ENCODE assay signal across 1 cellular context in genomic region chr10:112280205-112280921, GRCh38.
A peak's percentile ranks its signal among the peaks of the same experiment; 100 is the strongest.
TF ChIP-seq lines count a peak whose summit lies in the region.

No MANE protein-coding gene starts in this region.

TF ChIP-seq in HepG2, 621 proteins besides CTCF, POLR2A, EP300 and RAD21 (continued from another document and continues in another):
- no peak for TF ChIP-seq REST (IDR thresholded peaks at IDR 0.05; ENCODE audit: borderline replicate concordance in 1 of 2, low read depth in 1 of 2, low read length in 2 of 2)
- no peak for TF ChIP-seq RBAK (CRISPR knock-in tag; IDR thresholded peaks at IDR 0.05)
- no peak for TF ChIP-seq ZNF687 (CRISPR knock-in tag; IDR thresholded peaks at IDR 0.05)
- TF ChIP-seq SKI (IDR thresholded peaks at IDR 0.05; ENCODE audit: partially characterized antibody) = no peak
- TF ChIP-seq SATB2 (CRISPR knock-in tag; IDR thresholded peaks at IDR 0.05) = no peak
- no peak for TF ChIP-seq ZNF407 (CRISPR knock-in tag; IDR thresholded peaks at IDR 0.05; ENCODE audit: not compliant biosample characterization)
- no peak for TF ChIP-seq SMAD1 (CRISPR knock-in tag; IDR thresholded peaks at IDR 0.05; ENCODE audit: borderline replicate concordance, low read depth)
- TF ChIP-seq NFE2L2 (IDR thresholded peaks at IDR 0.05; ENCODE audit: low read length) = no peak
- peak; percentile 80 for TF ChIP-seq SALL1 (CRISPR knock-in tag; IDR thresholded peaks at IDR 0.05)
- TF ChIP-seq RXRB (CRISPR knock-in tag; IDR thresholded peaks at IDR 0.05; ENCODE audit: borderline replicate concordance) = peak; percentile 67
- TF ChIP-seq ZNF792 (CRISPR knock-in tag; IDR thresholded peaks at IDR 0.05) = no peak
- no peak for TF ChIP-seq TEAD2 (CRISPR knock-in tag; IDR thresholded peaks at IDR 0.05)
- TF ChIP-seq NR1H2 (CRISPR knock-in tag; IDR thresholded peaks at IDR 0.05; ENCODE audit: borderline replicate concordance, low read depth) = no peak
- no peak for TF ChIP-seq ZNF512B (CRISPR knock-in tag; IDR thresholded peaks at IDR 0.05; ENCODE audit: borderline replicate concordance)
- TF ChIP-seq MAF1 (CRISPR knock-in tag; IDR thresholded peaks at IDR 0.05; ENCODE audit: borderline replicate concordance) = no peak
- TF ChIP-seq ERF (CRISPR knock-in tag; IDR thresholded peaks at IDR 0.05) = no peak
- TF ChIP-seq KDM5B (CRISPR knock-in tag; IDR thresholded peaks at IDR 0.05; ENCODE audit: borderline replicate concordance) = no peak
- peak; percentile 93 for TF ChIP-seq CHD4 (IDR thresholded peaks at IDR 0.05; ENCODE audit: borderline replicate concordance, low read length)
- no peak for TF ChIP-seq GFI1 (CRISPR knock-in tag; IDR thresholded peaks at IDR 0.05; ENCODE audit: borderline replicate concordance)
- no peak for TF ChIP-seq MXD4 (CRISPR knock-in tag; IDR thresholded peaks at IDR 0.05)
- no peak for TF ChIP-seq TRIM22 (IDR thresholded peaks at IDR 0.05)
- no peak for TF ChIP-seq POLR2AphosphoS2 (IDR thresholded peaks at IDR 0.05; ENCODE audit: low read depth, low read length)
- TF ChIP-seq ZNF883 (CRISPR knock-in tag; IDR thresholded peaks at IDR 0.05; ENCODE audit: not compliant biosample characterization) = no peak
- no peak for TF ChIP-seq AGO2 (optimal IDR thresholded peaks at IDR 0.05; ENCODE audit: low read depth, low read length)
- no peak for TF ChIP-seq ZBTB34 (CRISPR knock-in tag; IDR thresholded peaks at IDR 0.05)
- peak; percentile 13; the same call in 1 of the 2 replicates for TF ChIP-seq ZNF331 (CRISPR knock-in tag; IDR thresholded peaks at IDR 0.05)
- TF ChIP-seq HOXD1 (CRISPR knock-in tag; IDR thresholded peaks at IDR 0.05) = no peak
- TF ChIP-seq HCFC1 (IDR thresholded peaks at IDR 0.05; ENCODE audit: low read depth, low read length) = no peak
- TF ChIP-seq RCOR2 (CRISPR knock-in tag; IDR thresholded peaks at IDR 0.05) = peak; percentile 80
- no peak for TF ChIP-seq ZMAT3 (CRISPR knock-in tag; conservative IDR thresholded peaks at IDR 0.05)
- TF ChIP-seq ZNF691 (CRISPR knock-in tag; IDR thresholded peaks at IDR 0.05; ENCODE audit: borderline replicate concordance, low read depth) = 0 out of 2 replicates have a peak, but pooled peaks have one; percentile 40
- TF ChIP-seq GPN1 (CRISPR knock-in tag; IDR thresholded peaks at IDR 0.05; ENCODE audit: borderline replicate concordance) = no peak
